In genomic region chr6:36597775-36598174, GRCh38 we compare ENCODE assay signal across 1 cellular context.
TF ChIP-seq lines count a peak whose summit lies in the region.

No MANE protein-coding gene starts in this region.

TF ChIP-seq in K562, 482 proteins besides CTCF, POLR2A, EP300 and RAD21:
- TF ChIP-seq, protein P1, sequence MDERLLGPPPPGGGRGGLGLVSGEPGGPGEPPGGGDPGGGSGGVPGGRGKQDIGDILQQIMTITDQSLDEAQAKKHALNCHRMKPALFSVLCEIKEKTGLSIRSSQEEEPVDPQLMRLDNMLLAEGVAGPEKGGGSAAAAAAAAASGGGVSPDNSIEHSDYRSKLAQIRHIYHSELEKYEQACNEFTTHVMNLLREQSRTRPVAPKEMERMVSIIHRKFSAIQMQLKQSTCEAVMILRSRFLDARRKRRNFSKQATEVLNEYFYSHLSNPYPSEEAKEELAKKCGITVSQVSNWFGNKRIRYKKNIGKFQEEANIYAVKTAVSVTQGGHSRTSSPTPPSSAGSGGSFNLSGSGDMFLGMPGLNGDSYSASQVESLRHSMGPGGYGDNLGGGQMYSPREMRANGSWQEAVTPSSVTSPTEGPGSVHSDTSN (CRISPR knock-in tag; IDR thresholded peaks at IDR 0.05; ENCODE audit: low read depth), result no peak
- TF ChIP-seq, protein P1 (tag; conservative IDR thresholded peaks at IDR 0.05; ENCODE audit: low read depth), result no peak
- no peak for TF ChIP-seq CBX8 (IDR thresholded peaks at IDR 0.05; ENCODE audit: borderline replicate concordance, extremely low read depth, low read depth, low read length, poor library complexity, severe bottlenecking)
- no peak for TF ChIP-seq ARID3B (CRISPR knock-in tag; IDR thresholded peaks at IDR 0.05; ENCODE audit: borderline replicate concordance)
- 0 out of 2 replicates have a peak, but pooled peaks have one; percentile 38 for TF ChIP-seq ILF3 (IDR thresholded peaks at IDR 0.05; ENCODE audit: borderline replicate concordance)
- TF ChIP-seq ZNF140 (CRISPR knock-in tag; IDR thresholded peaks at IDR 0.05), result no peak
- TF ChIP-seq ELF1 (tag; IDR thresholded peaks at IDR 0.05), result 0 out of 2 replicates have a peak, but pooled peaks have one; percentile 30
- TF ChIP-seq NFE2L1 (tag; IDR thresholded peaks at IDR 0.05; ENCODE audit: borderline replicate concordance, low read depth), result no peak
- peak; percentile 61; the same call in 1 of the 2 replicates for TF ChIP-seq HNRNPUL1 (IDR thresholded peaks at IDR 0.05; ENCODE audit: low read length)
- TF ChIP-seq RREB1 (CRISPR knock-in tag; IDR thresholded peaks at IDR 0.05), result no peak
- TF ChIP-seq CEBPZ (IDR thresholded peaks at IDR 0.05; ENCODE audit: borderline replicate concordance, low read depth, low read length), result no peak
- TF ChIP-seq KDM5B (IDR thresholded peaks at IDR 0.05; ENCODE audit: insufficient replicate concordance, low read depth, low read length), result no peak
- TF ChIP-seq ZNF444 (CRISPR knock-in tag; IDR thresholded peaks at IDR 0.05), result no peak
- TF ChIP-seq ZNF197 (CRISPR knock-in tag; IDR thresholded peaks at IDR 0.05; ENCODE audit: low read depth), result no peak
- TF ChIP-seq GATAD2A (IDR thresholded peaks at IDR 0.05), result no peak
- TF ChIP-seq, protein P2, sequence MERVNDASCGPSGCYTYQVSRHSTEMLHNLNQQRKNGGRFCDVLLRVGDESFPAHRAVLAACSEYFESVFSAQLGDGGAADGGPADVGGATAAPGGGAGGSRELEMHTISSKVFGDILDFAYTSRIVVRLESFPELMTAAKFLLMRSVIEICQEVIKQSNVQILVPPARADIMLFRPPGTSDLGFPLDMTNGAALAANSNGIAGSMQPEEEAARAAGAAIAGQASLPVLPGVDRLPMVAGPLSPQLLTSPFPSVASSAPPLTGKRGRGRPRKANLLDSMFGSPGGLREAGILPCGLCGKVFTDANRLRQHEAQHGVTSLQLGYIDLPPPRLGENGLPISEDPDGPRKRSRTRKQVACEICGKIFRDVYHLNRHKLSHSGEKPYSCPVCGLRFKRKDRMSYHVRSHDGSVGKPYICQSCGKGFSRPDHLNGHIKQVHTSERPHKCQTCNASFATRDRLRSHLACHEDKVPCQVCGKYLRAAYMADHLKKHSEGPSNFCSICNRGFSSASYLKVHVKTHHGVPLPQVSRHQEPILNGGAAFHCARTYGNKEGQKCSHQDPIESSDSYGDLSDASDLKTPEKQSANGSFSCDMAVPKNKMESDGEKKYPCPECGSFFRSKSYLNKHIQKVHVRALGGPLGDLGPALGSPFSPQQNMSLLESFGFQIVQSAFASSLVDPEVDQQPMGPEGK (CRISPR knock-in tag; IDR thresholded peaks at IDR 0.05; ENCODE audit: borderline replicate concordance), result no peak
- peak; percentile 28 for TF ChIP-seq CHD1 (IDR thresholded peaks at IDR 0.05; ENCODE audit: low read length)
- TF ChIP-seq, protein P3, sequence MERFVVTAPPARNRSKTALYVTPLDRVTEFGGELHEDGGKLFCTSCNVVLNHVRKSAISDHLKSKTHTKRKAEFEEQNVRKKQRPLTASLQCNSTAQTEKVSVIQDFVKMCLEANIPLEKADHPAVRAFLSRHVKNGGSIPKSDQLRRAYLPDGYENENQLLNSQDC (CRISPR knock-in tag; IDR thresholded peaks at IDR 0.05), result no peak
- no peak for TF ChIP-seq YBX1 (IDR thresholded peaks at IDR 0.05)
- no peak for TF ChIP-seq BRF1 (IDR thresholded peaks at IDR 0.05; ENCODE audit: borderline replicate concordance, extremely low read depth, insufficient read length)
- peak; percentile 36; the same call in 1 of the 2 replicates for TF ChIP-seq POLR2H (tag; IDR thresholded peaks at IDR 0.05; ENCODE audit: low read depth)
- no peak for TF ChIP-seq E2F8 (IDR thresholded peaks at IDR 0.05; ENCODE audit: low read depth, partially characterized antibody)
- no peak for TF ChIP-seq CREB5 (CRISPR knock-in tag; IDR thresholded peaks at IDR 0.05)
- no peak for TF ChIP-seq BCLAF1 (IDR thresholded peaks at IDR 0.05; ENCODE audit: borderline replicate concordance in 1 of 2, control insufficient read depth in 1 of 2, low read depth in 2 of 2, low read length in 1 of 2)
- TF ChIP-seq KHSRP (IDR thresholded peaks at IDR 0.05), result 0 out of 2 replicates have a peak, but pooled peaks have one; percentile 8
